ENCODE assay signal across 8 cellular contexts in the genomic region with DNA sequence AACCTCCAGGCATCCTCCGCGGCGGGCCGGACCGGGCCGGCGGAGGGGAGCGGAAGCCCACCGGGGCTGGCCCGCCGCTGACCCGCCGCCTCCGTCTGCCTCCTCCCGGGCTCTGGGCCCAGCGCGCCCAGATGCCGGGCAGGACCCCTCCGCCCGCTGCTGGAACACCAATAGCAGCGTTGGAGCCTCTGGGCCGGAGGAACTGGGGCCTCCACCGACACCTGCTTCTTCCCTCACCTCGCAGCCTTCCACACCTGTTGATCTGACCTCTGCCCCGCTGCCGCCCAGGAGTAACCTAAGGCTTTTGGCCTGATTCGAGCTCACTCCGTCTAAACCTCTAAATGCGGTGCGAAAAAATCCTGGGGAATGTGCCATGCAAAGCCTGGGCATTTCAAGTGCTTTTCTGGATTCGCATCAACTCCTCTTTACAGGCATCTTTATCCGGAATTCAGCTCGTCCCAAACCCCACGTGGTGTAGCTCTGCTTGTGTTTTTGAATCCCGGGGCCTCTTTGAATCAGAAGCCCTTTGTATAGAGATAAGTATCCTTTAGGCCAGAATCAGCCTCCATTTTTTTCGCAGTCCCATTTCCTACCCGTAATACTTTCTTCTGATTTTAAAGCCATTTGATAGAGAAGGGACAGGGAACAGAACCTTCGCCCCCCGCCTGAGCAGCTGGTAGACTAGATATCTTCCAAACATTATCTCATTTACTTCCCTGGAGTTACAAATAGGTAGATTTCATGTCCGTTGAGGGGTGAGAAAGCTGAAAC. TPM values are rescaled to one million over a fixed set of nuclear protein-coding genes. Genes with fewer than 3 reads are reported as not detected.
DNase-seq lines count a peak whose midpoint lies in the region; ATAC-seq and TF ChIP-seq lines count a peak whose summit lies in the region.

No MANE protein-coding gene starts in this region.

- CTCF ChIA-PET in activated naive CD4-positive, alpha-beta T cell treated with anti-CD3 and anti-CD28 coated beads, Interleukin-2, amount 10 ng/mL, durations not matched to agents 7 days and 5 days (lab: Charles Lee): interaction anchor here (0.9 kb wide), 1 partner anchor 8 kb away, joined by 4 read pairs; no protein-coding TSS in a partner anchor

- no peak for ATAC-seq in activated naive CD8-positive, alpha-beta T cell treated with anti-CD3 and anti-CD28 coated beads, Interleukin-2, amount 50 U/mL, for 24 hours
- ATAC-seq in gastrocnemius medialis (no peak), GM21367 (IDR thresholded peaks at IDR 0.05; ENCODE audit: unreplicated experiment) (no peak)

- peak overlapping the region; percentile 70 to 87 (median 83) for H3K27ac ChIP-seq in gastrocnemius medialis

- peaks cover 41 to 46% (median 46%) of the 10 kb centered on the region in 3 donors for H3K27me3 ChIP-seq in gastrocnemius medialis

- DNase-seq in activated naive CD4-positive, alpha-beta T cell treated with anti-CD3 and anti-CD28 coated beads, Interleukin-2, amount 10 ng/mL, durations not matched to agents 7 days and 5 days: no peak
- DNase-seq in activated naive CD4-positive, alpha-beta T cell (lab: John Stamatoyannopoulos, UW): no peak
- DNase-seq in activated naive CD8-positive, alpha-beta T cell treated with anti-CD3 and anti-CD28 coated beads, Interleukin-2, amount 50 U/mL, for 24 hours: no peak
- DNase-seq in gastrocnemius medialis (no peak), SKM-1 treated with dmso at 0.1 percent for 144 hours (lab: John Stamatoyannopoulos, UW; ENCODE audit: unreplicated experiment) (no peak)

- no peaks in the 10 kb centered on the region for H3K9me3 ChIP-seq in gastrocnemius medialis

- H3K27ac Mint-ChIP-seq in activated naive CD4-positive, alpha-beta T cell treated with anti-CD3 and anti-CD28 coated beads, Interleukin-2, amount 10 ng/mL, durations not matched to agents 7 days and 5 days: no peak overlapping the region
- peak overlapping the region in 1 of 3 donors; percentile 71 for H3K27ac Mint-ChIP-seq in IgD-negative memory B cell
- peak overlapping the region; percentile 52 for H3K27ac Mint-ChIP-seq in activated naive CD8-positive, alpha-beta T cell treated with anti-CD3 and anti-CD28 coated beads, Interleukin-2, amount 50 U/mL, for 24 hours

- peaks cover 22% of the 10 kb centered on the region for H3K4me1 Mint-ChIP-seq in activated naive CD4-positive, alpha-beta T cell treated with anti-CD3 and anti-CD28 coated beads, Interleukin-2, amount 10 ng/mL, durations not matched to agents 7 days and 5 days
- peaks cover 13 to 24% (median 20%) of the 10 kb centered on the region in 3 donors for H3K4me1 Mint-ChIP-seq in IgD-negative memory B cell
- peaks cover 12% of the 10 kb centered on the region for H3K4me1 Mint-ChIP-seq in activated naive CD8-positive, alpha-beta T cell treated with anti-CD3 and anti-CD28 coated beads, Interleukin-2, amount 50 U/mL, for 24 hours

- no peak for TF ChIP-seq POLR2A in gastrocnemius medialis (IDR thresholded peaks at IDR 0.05)

- H3K4me3 ChIP-seq in iPS-11a (ENCODE audit: low read depth, low read length): peak overlapping the region; percentile 51
- H3K4me3 ChIP-seq in gastrocnemius medialis: peak overlapping the region; percentile 57 to 71 (median 70)

- intact Hi-C loops in gastrocnemius medialis (cut with DNase I; ENCODE audit: low total_unique reads): loop anchor here (1.0 to 10.0 kb wide), 2 partner anchors 64 to 97 kb away; no protein-coding TSS in a partner anchor

- peak overlapping the region; percentile 68 for H3K4me3 Mint-ChIP-seq in activated naive CD4-positive, alpha-beta T cell treated with anti-CD3 and anti-CD28 coated beads, Interleukin-2, amount 10 ng/mL, durations not matched to agents 7 days and 5 days
- H3K4me3 Mint-ChIP-seq in IgD-negative memory B cell: peak overlapping the region; percentile 80 to 93 (median 88)
- peak overlapping the region; percentile 79 for H3K4me3 Mint-ChIP-seq in activated naive CD8-positive, alpha-beta T cell treated with anti-CD3 and anti-CD28 coated beads, Interleukin-2, amount 50 U/mL, for 24 hours

- H3K9me3 Mint-ChIP-seq in activated naive CD4-positive, alpha-beta T cell treated with anti-CD3 and anti-CD28 coated beads, Interleukin-2, amount 10 ng/mL, durations not matched to agents 7 days and 5 days: no peaks in the 10 kb centered on the region
- no peaks in the 10 kb centered on the region for H3K9me3 Mint-ChIP-seq in IgD-negative memory B cell
- H3K9me3 Mint-ChIP-seq in activated naive CD8-positive, alpha-beta T cell treated with anti-CD3 and anti-CD28 coated beads, Interleukin-2, amount 50 U/mL, for 24 hours: no peaks in the 10 kb centered on the region

- no peak for TF ChIP-seq CTCF in gastrocnemius medialis (IDR thresholded peaks at IDR 0.05 in 4 of 5, conservative IDR thresholded peaks at IDR 0.05 in 1 of 5)

- no peaks in the 10 kb centered on the region for H3K36me3 ChIP-seq in gastrocnemius medialis

- peaks cover 49% of the 10 kb centered on the region for H3K27me3 Mint-ChIP-seq in activated naive CD4-positive, alpha-beta T cell treated with anti-CD3 and anti-CD28 coated beads, Interleukin-2, amount 10 ng/mL, durations not matched to agents 7 days and 5 days
- H3K27me3 Mint-ChIP-seq in IgD-negative memory B cell: peaks cover 33% of the 10 kb centered on the region
- H3K27me3 Mint-ChIP-seq in activated naive CD8-positive, alpha-beta T cell treated with anti-CD3 and anti-CD28 coated beads, Interleukin-2, amount 50 U/mL, for 24 hours: peaks cover 23% of the 10 kb centered on the region

- peaks cover 16 to 19% of the 10 kb centered on the region in 2 donors for H3K4me1 ChIP-seq in gastrocnemius medialis

- in situ Hi-C loops in gastrocnemius medialis (cut with MboI; ENCODE audit: low sequenced_read_pairs in 4 of 4): no loop called here

- H3K36me3 Mint-ChIP-seq in activated naive CD4-positive, alpha-beta T cell treated with anti-CD3 and anti-CD28 coated beads, Interleukin-2, amount 10 ng/mL, durations not matched to agents 7 days and 5 days: peaks cover 2% of the 10 kb centered on the region
- H3K36me3 Mint-ChIP-seq in IgD-negative memory B cell: peaks cover 2% of the 10 kb centered on the region
- H3K36me3 Mint-ChIP-seq in activated naive CD8-positive, alpha-beta T cell treated with anti-CD3 and anti-CD28 coated beads, Interleukin-2, amount 50 U/mL, for 24 hours (ENCODE audit: low read depth): no peaks in the 10 kb centered on the region

RNA-seq across cellular contexts. Expression of a gene that starts 0.7 kb away (rescaled TPM):
- 4.2 TPM for polyA plus RNA-seq in IgD-negative memory B cell
- 10 to 100 TPM; 11.9 to 21.8 (median 16.1) TPM for total RNA-seq in gastrocnemius medialis
